8 cellular contexts compared by ENCODE assay signal in the genomic region with DNA sequence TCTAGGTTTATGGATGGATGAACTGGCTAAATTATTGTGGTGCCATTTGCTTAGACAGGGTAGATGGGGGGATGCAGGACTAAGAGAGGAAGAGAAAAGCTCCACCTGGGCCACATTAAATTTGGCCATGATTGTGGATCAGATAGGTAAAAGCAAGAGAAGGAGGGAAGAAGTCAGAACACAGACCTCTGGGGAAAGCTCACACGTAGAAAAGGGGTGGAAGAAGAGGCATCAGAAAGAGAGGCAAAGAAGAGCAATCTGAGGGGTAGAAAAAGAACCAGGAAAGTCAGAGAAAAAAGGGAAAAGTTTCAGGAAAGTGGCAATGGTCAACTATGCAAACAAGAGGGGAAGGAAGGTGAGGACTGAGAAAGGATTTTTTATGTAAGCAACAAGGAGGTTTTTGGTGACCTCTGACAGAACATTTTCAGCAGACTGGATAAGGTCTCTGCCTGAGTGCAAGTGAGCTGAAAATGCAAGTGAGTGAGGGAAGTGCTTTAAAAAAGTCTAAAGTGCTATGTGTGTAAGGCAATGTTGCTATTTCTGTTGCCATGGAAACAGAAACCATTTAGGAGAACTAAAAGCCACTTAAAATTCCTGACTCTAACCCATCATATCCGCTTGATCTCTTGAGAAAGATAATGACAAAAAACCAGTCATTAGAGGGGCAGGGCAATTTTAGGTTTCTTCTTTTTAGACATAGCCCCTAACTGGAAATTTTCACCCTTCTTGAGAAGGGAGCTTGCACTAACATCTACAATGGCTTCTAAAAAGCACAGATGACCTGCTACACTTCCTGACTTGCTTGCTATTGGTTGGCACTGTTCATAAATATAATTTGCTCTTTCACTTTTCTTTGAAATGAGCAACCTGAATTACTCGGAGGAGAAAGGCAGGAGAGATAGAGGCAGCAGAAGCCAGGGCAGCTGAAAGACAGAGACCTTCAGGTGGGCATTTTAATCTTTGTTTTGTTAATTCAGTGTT. TPM values are rescaled to one million over a fixed set of nuclear protein-coding genes. Genes with fewer than 3 reads are reported as not detected.
DNase-seq lines count a peak whose midpoint lies in the region; ATAC-seq and TF ChIP-seq lines count a peak whose summit lies in the region.

A gene with protein sequence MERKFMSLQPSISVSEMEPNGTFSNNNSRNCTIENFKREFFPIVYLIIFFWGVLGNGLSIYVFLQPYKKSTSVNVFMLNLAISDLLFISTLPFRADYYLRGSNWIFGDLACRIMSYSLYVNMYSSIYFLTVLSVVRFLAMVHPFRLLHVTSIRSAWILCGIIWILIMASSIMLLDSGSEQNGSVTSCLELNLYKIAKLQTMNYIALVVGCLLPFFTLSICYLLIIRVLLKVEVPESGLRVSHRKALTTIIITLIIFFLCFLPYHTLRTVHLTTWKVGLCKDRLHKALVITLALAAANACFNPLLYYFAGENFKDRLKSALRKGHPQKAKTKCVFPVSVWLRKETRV (plus strand): TSS at position 856 of the 981 bp plus-strand sequence. CDS start 52,889 bp downstream, outside the sequence.

- no peaks in the 10 kb centered on the region for H3K27me3 Mint-ChIP-seq in T-helper 17 cell
- H3K27me3 Mint-ChIP-seq in stimulated activated naive B cell treated with anti-CD40 and anti-IgM and Interleukin-4, amounts not matched to agents 10 μg/mL and 1 μg/mL and 100 μg/mL, for 72 hours, result peaks cover 4 to 7% of the 10 kb centered on the region in 2 donors

- H3K4me1 Mint-ChIP-seq in T-helper 17 cell, result peaks cover 39% of the 10 kb centered on the region
- H3K4me1 Mint-ChIP-seq in stimulated activated naive B cell treated with anti-CD40 and anti-IgM and Interleukin-4, amounts not matched to agents 10 μg/mL and 1 μg/mL and 100 μg/mL, for 72 hours, result peaks cover 12 to 15% of the 10 kb centered on the region in 2 donors

- peak within 1 kb of the TSS; percentile 12 for H3K27ac ChIP-seq in cardiac muscle cell

- H3K27ac Mint-ChIP-seq in T-helper 17 cell, result peak within 1 kb of the TSS; percentile 100
- H3K27ac Mint-ChIP-seq in stimulated activated naive B cell treated with anti-CD40 and anti-IgM and Interleukin-4, amounts not matched to agents 10 μg/mL and 1 μg/mL and 100 μg/mL, for 72 hours, result peak within 1 kb of the TSS; percentile 54

- peak within 1 kb of the TSS; percentile 97 for H3K4me3 Mint-ChIP-seq in T-helper 17 cell
- H3K4me3 Mint-ChIP-seq in stimulated activated naive B cell treated with anti-CD40 and anti-IgM and Interleukin-4, amounts not matched to agents 10 μg/mL and 1 μg/mL and 100 μg/mL, for 72 hours, result peak within 1 kb of the TSS; percentile 69 to 76

- ATAC-seq in HG03064 (IDR thresholded peaks at IDR 0.05; ENCODE audit: low read depth, unreplicated experiment), result peak; percentile 64
- ATAC-seq in T-helper 17 cell, result peak; percentile 88
- ATAC-seq in stimulated activated naive B cell treated with anti-CD40 and anti-IgM and Interleukin-4, amounts not matched to agents 10 μg/mL and 1 μg/mL and 100 μg/mL, for 72 hours (replicated peaks), result peak; percentile 84
- ATAC-seq in GM21825 (IDR thresholded peaks at IDR 0.05; ENCODE audit: unreplicated experiment), result no peak

- TF ChIP-seq CTCF in cardiac muscle cell (IDR thresholded peaks at IDR 0.05; ENCODE audit: low read depth, low read length), result no peak

- H3K9me3 ChIP-seq in T-helper 17 cell (ENCODE audit: control insufficient read depth, low read length, poor library complexity, severe bottlenecking), result no peaks in the 10 kb centered on the region
- no peaks in the 10 kb centered on the region for H3K9me3 ChIP-seq in cardiac muscle cell (ENCODE audit: low read depth)

- H3K4me3 ChIP-seq in cardiac muscle cell, result no peak within 1 kb of the TSS

- no peaks in the 10 kb centered on the region for H3K9me3 Mint-ChIP-seq in stimulated activated naive B cell treated with anti-CD40 and anti-IgM and Interleukin-4, amounts not matched to agents 10 μg/mL and 1 μg/mL and 100 μg/mL, for 72 hours

- peaks cover 2% of the 10 kb centered on the region for H3K36me3 Mint-ChIP-seq in T-helper 17 cell (ENCODE audit: low read depth)
- no peaks in the 10 kb centered on the region for H3K36me3 Mint-ChIP-seq in stimulated activated naive B cell treated with anti-CD40 and anti-IgM and Interleukin-4, amounts not matched to agents 10 μg/mL and 1 μg/mL and 100 μg/mL, for 72 hours

- H3K36me3 ChIP-seq in cardiac muscle cell, result no peaks in the 10 kb centered on the region

- H3K27me3 ChIP-seq in cardiac muscle cell, result no peaks in the 10 kb centered on the region

- DNase-seq in NCI-H1105 treated with DMSO at 0.1 percent for 48 hours (lab: John Stamatoyannopoulos, UW) (peak; percentile 2), NCI-H1105 (lab: John Stamatoyannopoulos, UW) (no peak), T-helper 17 cell (peak in 1 of 3 donors; percentile 27), cardiac muscle cell (ENCODE audit: low read depth in 1 of 2, low spot score in 1 of 2) (peak; percentile 9 to 73), NCI-H345 treated with DMSO at 0.1 percent for 48 hours (lab: John Stamatoyannopoulos, UW; ENCODE audit: unreplicated experiment) (no peak)
- no peak for DNase-seq in stimulated activated naive B cell treated with anti-CD40 and anti-IgM and Interleukin-4, amounts not matched to agents 10 μg/mL and 1 μg/mL and 100 μg/mL, for 72 hours

- H3K4me1 ChIP-seq in cardiac muscle cell (ENCODE audit: low read depth), result peaks cover 10% of the 10 kb centered on the region

RNA-seq across cellular contexts. Expression of the gene that starts here (rescaled TPM):
- total RNA-seq in T-helper 17 cell, result 1 to 10 TPM; 2.8 to 5.9 TPM
- total RNA-seq in cardiac muscle cell, result 0.14 and 0.30 TPM in 2 replicates
- 0.48 TPM in 1 of 2 replicates, not detected in the other for polyA plus RNA-seq in cardiac muscle cell

Comparison
In these comparisons a context has a peak if more than half of its experiments do, and no peak if none do; other contexts are left out.
1. Peak in DNase-seq and H3K27ac ChIP-seq in cardiac muscle cell; RNA of the gene not detected or under 1 TPM.